In the genomic region with DNA sequence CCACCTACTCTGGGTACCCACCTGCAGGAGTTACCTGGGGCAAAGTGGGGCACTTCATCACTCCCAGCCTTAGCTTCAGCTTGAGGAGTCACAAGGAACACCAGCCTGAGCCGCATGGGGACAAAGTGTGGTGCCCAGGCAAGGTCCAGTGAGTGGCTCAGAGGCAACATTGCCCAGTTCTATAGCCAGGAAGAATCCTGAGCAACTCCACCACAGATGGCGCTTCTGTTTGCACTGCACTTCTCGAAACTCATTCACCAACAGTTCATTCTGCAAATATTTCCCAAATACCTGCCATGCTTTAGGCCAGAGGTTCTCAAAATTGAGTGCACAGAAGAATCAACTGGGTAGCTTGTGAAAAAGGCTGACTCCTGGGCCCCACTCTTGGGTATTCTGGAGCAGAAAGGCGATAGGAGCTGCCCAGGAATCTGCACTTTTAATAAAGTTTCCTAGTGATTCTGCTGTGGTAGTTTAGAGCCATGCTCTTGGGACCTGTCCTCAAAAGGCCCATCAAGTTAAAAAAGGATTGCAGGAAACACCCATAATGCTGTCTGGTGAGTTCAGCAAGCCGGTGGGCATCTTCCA, we compare ENCODE assay signal across 1 cellular context.
TF ChIP-seq lines count a peak whose summit lies in the region.

No MANE protein-coding gene starts in this region.

TF ChIP-seq in HepG2, 621 proteins besides CTCF, POLR2A, EP300 and RAD21 (continued from another document):
- TF ChIP-seq FOXC1 (CRISPR knock-in tag; IDR thresholded peaks at IDR 0.05; ENCODE audit: borderline replicate concordance), result no peak
- no peak for TF ChIP-seq ZNF329 (CRISPR knock-in tag; IDR thresholded peaks at IDR 0.05; ENCODE audit: low read depth)
- peak; percentile 55; the same call in 1 of the 2 replicates for TF ChIP-seq BCL6 (CRISPR knock-in tag; IDR thresholded peaks at IDR 0.05)
- TF ChIP-seq CCDC6 (CRISPR knock-in tag; IDR thresholded peaks at IDR 0.05), result peak; percentile 18; the same call in 1 of the 2 replicates
- TF ChIP-seq HOXA5 (CRISPR knock-in tag; IDR thresholded peaks at IDR 0.05), result no peak
- TF ChIP-seq, protein P1, sequence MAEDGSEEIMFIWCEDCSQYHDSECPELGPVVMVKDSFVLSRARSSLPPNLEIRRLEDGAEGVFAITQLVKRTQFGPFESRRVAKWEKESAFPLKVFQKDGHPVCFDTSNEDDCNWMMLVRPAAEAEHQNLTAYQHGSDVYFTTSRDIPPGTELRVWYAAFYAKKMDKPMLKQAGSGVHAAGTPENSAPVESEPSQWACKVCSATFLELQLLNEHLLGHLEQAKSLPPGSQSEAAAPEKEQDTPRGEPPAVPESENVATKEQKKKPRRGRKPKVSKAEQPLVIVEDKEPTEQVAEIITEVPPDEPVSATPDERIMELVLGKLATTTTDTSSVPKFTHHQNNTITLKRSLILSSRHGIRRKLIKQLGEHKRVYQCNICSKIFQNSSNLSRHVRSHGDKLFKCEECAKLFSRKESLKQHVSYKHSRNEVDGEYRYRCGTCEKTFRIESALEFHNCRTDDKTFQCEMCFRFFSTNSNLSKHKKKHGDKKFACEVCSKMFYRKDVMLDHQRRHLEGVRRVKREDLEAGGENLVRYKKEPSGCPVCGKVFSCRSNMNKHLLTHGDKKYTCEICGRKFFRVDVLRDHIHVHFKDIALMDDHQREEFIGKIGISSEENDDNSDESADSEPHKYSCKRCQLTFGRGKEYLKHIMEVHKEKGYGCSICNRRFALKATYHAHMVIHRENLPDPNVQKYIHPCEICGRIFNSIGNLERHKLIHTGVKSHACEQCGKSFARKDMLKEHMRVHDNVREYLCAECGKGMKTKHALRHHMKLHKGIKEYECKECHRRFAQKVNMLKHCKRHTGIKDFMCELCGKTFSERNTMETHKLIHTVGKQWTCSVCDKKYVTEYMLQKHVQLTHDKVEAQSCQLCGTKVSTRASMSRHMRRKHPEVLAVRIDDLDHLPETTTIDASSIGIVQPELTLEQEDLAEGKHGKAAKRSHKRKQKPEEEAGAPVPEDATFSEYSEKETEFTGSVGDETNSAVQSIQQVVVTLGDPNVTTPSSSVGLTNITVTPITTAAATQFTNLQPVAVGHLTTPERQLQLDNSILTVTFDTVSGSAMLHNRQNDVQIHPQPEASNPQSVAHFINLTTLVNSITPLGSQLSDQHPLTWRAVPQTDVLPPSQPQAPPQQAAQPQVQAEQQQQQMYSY (CRISPR knock-in tag; IDR thresholded peaks at IDR 0.05), result no peak; the same call in 1 of the 2 replicates
- TF ChIP-seq, protein P2, sequence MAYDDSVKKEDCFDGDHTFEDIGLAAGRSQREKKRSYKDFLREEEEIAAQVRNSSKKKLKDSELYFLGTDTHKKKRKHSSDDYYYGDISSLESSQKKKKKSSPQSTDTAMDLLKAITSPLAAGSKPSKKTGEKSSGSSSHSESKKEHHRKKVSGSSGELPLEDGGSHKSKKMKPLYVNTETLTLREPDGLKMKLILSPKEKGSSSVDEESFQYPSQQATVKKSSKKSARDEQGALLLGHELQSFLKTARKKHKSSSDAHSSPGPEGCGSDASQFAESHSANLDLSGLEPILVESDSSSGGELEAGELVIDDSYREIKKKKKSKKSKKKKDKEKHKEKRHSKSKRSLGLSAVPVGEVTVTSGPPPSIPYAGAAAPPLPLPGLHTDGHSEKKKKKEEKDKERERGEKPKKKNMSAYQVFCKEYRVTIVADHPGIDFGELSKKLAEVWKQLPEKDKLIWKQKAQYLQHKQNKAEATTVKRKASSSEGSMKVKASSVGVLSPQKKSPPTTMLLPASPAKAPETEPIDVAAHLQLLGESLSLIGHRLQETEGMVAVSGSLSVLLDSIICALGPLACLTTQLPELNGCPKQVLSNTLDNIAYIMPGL (CRISPR knock-in tag; IDR thresholded peaks at IDR 0.05; ENCODE audit: borderline replicate concordance in 1 of 2, low read depth in 1 of 2), result 0 out of 4 replicates have a peak, but pooled peaks of 1 of the 2 experiments have one; percentile 40
- TF ChIP-seq ZNF768 (CRISPR knock-in tag; IDR thresholded peaks at IDR 0.05), result no peak
- TF ChIP-seq PITX1 (CRISPR knock-in tag; IDR thresholded peaks at IDR 0.05), result peak; percentile 11
- no peak for TF ChIP-seq ZNF598 (CRISPR knock-in tag; IDR thresholded peaks at IDR 0.05; ENCODE audit: borderline replicate concordance)
- TF ChIP-seq XRCC5 (optimal IDR thresholded peaks at IDR 0.05; ENCODE audit: low read length), result no peak
- no peak for TF ChIP-seq ZFP1 (CRISPR knock-in tag; IDR thresholded peaks at IDR 0.05)
- TF ChIP-seq, protein P3, sequence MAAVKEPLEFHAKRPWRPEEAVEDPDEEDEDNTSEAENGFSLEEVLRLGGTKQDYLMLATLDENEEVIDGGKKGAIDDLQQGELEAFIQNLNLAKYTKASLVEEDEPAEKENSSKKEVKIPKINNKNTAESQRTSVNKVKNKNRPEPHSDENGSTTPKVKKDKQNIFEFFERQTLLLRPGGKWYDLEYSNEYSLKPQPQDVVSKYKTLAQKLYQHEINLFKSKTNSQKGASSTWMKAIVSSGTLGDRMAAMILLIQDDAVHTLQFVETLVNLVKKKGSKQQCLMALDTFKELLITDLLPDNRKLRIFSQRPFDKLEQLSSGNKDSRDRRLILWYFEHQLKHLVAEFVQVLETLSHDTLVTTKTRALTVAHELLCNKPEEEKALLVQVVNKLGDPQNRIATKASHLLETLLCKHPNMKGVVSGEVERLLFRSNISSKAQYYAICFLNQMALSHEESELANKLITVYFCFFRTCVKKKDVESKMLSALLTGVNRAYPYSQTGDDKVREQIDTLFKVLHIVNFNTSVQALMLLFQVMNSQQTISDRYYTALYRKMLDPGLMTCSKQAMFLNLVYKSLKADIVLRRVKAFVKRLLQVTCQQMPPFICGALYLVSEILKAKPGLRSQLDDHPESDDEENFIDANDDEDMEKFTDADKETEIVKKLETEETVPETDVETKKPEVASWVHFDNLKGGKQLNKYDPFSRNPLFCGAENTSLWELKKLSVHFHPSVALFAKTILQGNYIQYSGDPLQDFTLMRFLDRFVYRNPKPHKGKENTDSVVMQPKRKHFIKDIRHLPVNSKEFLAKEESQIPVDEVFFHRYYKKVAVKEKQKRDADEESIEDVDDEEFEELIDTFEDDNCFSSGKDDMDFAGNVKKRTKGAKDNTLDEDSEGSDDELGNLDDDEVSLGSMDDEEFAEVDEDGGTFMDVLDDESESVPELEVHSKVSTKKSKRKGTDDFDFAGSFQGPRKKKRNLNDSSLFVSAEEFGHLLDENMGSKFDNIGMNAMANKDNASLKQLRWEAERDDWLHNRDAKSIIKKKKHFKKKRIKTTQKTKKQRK (IDR thresholded peaks at IDR 0.05; ENCODE audit: low read length), result no peak
- no peak for TF ChIP-seq FOXK1 (CRISPR knock-in tag; IDR thresholded peaks at IDR 0.05; ENCODE audit: borderline replicate concordance, low read depth)
- TF ChIP-seq CEBPG (CRISPR knock-in tag; IDR thresholded peaks at IDR 0.05), result no peak
- TF ChIP-seq ZNF558 (CRISPR knock-in tag; IDR thresholded peaks at IDR 0.05; ENCODE audit: borderline replicate concordance), result no peak
- TF ChIP-seq ZNF678 (CRISPR knock-in tag; IDR thresholded peaks at IDR 0.05), result no peak
- TF ChIP-seq, protein P4, sequence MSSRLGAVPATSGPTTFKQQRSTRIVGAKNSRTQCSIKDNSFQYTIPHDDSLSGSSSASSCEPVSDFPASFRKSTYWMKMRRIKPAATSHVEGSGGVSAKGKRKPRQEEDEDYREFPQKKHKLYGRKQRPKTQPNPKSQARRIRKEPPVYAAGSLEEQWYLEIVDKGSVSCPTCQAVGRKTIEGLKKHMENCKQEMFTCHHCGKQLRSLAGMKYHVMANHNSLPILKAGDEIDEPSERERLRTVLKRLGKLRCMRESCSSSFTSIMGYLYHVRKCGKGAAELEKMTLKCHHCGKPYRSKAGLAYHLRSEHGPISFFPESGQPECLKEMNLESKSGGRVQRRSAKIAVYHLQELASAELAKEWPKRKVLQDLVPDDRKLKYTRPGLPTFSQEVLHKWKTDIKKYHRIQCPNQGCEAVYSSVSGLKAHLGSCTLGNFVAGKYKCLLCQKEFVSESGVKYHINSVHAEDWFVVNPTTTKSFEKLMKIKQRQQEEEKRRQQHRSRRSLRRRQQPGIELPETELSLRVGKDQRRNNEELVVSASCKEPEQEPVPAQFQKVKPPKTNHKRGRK (CRISPR knock-in tag; IDR thresholded peaks at IDR 0.05), result no peak
- TF ChIP-seq, protein P5, sequence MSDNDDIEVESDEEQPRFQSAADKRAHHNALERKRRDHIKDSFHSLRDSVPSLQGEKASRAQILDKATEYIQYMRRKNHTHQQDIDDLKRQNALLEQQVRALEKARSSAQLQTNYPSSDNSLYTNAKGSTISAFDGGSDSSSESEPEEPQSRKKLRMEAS (IDR thresholded peaks at IDR 0.05), result 0 out of 2 replicates have a peak, but pooled peaks have one; percentile 25
- TF ChIP-seq RORA (CRISPR knock-in tag; IDR thresholded peaks at IDR 0.05), result no peak
- no peak for TF ChIP-seq ZNF543 (CRISPR knock-in tag; IDR thresholded peaks at IDR 0.05)
- peak; percentile 49; the same call in 1 of the 2 replicates for TF ChIP-seq SOX5 (CRISPR knock-in tag; IDR thresholded peaks at IDR 0.05; ENCODE audit: borderline replicate concordance)
- no peak for TF ChIP-seq ZNF780A (CRISPR knock-in tag; IDR thresholded peaks at IDR 0.05)
- TF ChIP-seq DR1 (CRISPR knock-in tag; IDR thresholded peaks at IDR 0.05), result no peak
- TF ChIP-seq, protein P6, sequence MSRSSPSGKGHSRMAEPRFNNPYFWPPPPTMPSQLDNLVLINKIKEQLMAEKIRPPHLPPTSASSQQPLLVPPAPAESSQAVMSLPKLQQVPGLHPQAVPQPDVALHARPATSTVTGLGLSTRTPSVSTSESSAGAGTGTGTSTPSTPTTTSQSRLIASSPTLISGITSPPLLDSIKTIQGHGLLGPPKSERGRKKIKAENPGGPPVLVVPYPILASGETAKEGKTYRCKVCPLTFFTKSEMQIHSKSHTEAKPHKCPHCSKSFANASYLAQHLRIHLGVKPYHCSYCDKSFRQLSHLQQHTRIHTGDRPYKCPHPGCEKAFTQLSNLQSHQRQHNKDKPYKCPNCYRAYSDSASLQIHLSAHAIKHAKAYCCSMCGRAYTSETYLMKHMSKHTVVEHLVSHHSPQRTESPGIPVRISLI (CRISPR knock-in tag; IDR thresholded peaks at IDR 0.05; ENCODE audit: borderline replicate concordance), result no peak
- TF ChIP-seq THYN1 (CRISPR knock-in tag; IDR thresholded peaks at IDR 0.05; ENCODE audit: borderline replicate concordance, low read depth), result no peak
